In the genomic region with DNA sequence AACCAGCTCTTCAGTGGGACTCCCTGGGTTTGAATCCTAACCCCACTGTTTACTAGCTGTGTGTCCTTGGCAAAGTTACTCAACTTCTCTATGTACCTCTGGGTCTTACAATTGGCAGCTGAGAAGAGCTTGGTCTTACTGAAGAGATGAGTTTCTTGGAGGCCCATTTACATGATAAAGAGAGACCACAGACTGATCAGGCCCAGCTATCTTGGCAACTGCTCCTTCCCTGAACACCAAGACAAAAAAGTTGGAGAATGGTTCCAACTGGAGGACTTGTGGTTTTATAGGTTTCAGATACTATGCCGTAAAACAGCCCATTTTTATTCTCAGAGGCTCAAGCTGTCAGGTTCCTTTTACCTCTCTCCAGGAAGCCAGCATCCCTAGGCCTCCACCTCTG, we compare ENCODE assay signal across 20 cellular contexts. TPM values are rescaled to one million over a fixed set of nuclear protein-coding genes. Genes with fewer than 3 reads are reported as not detected.
DNase-seq lines count a peak whose midpoint lies in the region; ATAC-seq and TF ChIP-seq lines count a peak whose summit lies in the region.
"Had no signal": no experiment of that assay in that cellular context is flagged by ENCODE, and none has a peak within 500 bp of the region (broad histone marks: within the 10 kb centered on the region; RNA-seq: fewer than 3 reads in every experiment).

No MANE protein-coding gene starts in this region.

- in situ Hi-C loops in astrocyte of the spinal cord (cut with HindIII; ENCODE audit: low sequenced_read_pairs): no loop called here

- no peaks in the 10 kb centered on the region for H3K36me3 ChIP-seq in HEK293 (ENCODE audit: control insufficient read depth in 2 of 2, insufficient read depth in 1 of 2, low read length in 2 of 2)
- no peaks in the 10 kb centered on the region for H3K36me3 ChIP-seq in NT2/D1 (ENCODE audit: insufficient read depth, insufficient read length, low read length)
- H3K36me3 ChIP-seq in tibial artery: no peaks in the 10 kb centered on the region

- H3K4me3 Mint-ChIP-seq in neural crest cell: no peak overlapping the region
- H3K4me3 Mint-ChIP-seq: CD4-positive, alpha-beta T cell; GM23338; HFFc6 had no signal

- H3K4me1 ChIP-seq in HEK293 (ENCODE audit: control insufficient read depth, insufficient read depth, low read length): no peaks in the 10 kb centered on the region
- no peaks in the 10 kb centered on the region for H3K4me1 ChIP-seq in NT2/D1 (ENCODE audit: insufficient read depth, insufficient read length)
- H3K4me1 ChIP-seq in tibial artery: no peaks in the 10 kb centered on the region
- H3K4me1 ChIP-seq: A549, Caco-2 had no signal

- DNase-seq in NT2/D1 (ENCODE audit: low read depth, low spot score) (peak; percentile 43), astrocyte of the spinal cord (ENCODE audit: low read depth, low spot score) (peak; percentile 25), neural crest cell (ENCODE audit: low read depth, low spot score) (no peak), RPMI8226 (no peak), tibial artery (no peak), T-helper 1 cell (no peak)
- DNase-seq: AML-193; Caco-2; CD4-positive, alpha-beta T cell; DMS153; DMS79; GDM1; HCEC 1CT; HFFc6 had no signal

- H3K27ac ChIP-seq in HEK293 (ENCODE audit: extremely low read depth, low read depth, low read length): no peak overlapping the region
- no peak overlapping the region for H3K27ac ChIP-seq in tibial artery
- H3K27ac ChIP-seq: 22Rv1, A549, C4-2B had no signal

- H3K9me3 Mint-ChIP-seq in neural crest cell: peaks cover 2% of the 10 kb centered on the region
- H3K9me3 Mint-ChIP-seq: CD4-positive, alpha-beta T cell; GM23338 had no signal

- H3K4me3 ChIP-seq in HEK293 (ENCODE audit: low read depth, low read length): no peak overlapping the region
- H3K4me3 ChIP-seq in NT2/D1 (ENCODE audit: insufficient read length, low read depth): no peak overlapping the region
- no peak overlapping the region for H3K4me3 ChIP-seq in astrocyte of the spinal cord (ENCODE audit: low read depth, low read length)
- no peak overlapping the region for H3K4me3 ChIP-seq in tibial artery
- H3K4me3 ChIP-seq: A549, GM23338 had no signal

- no peak for ATAC-seq in HG02763 (IDR thresholded peaks at IDR 0.05; ENCODE audit: unreplicated experiment)
- ATAC-seq: A549, GM23338 had no signal

- H3K27ac Mint-ChIP-seq in neural crest cell (ENCODE audit: unreplicated experiment): peak overlapping the region; percentile 22
- H3K27ac Mint-ChIP-seq: CD4-positive, alpha-beta T cell; GM23338 had no signal

- no peak for TF ChIP-seq CTCF in HEK293 (tag by site-specific recombination; IDR thresholded peaks at IDR 0.05)
- no peak for TF ChIP-seq CTCF in astrocyte of the spinal cord (IDR thresholded peaks at IDR 0.05; ENCODE audit: low read depth, low read length)
- TF ChIP-seq CTCF in neural crest cell (conservative IDR thresholded peaks at IDR 0.05): no peak
- no peak for TF ChIP-seq CTCF in tibial artery (IDR thresholded peaks at IDR 0.05)

- no peaks in the 10 kb centered on the region for H3K27me3 Mint-ChIP-seq in neural crest cell (ENCODE audit: low read depth)
- H3K27me3 Mint-ChIP-seq: CD4-positive, alpha-beta T cell had no signal

- CTCF ChIA-PET in HEK293 (lab: Yijun Ruan, JAX): interaction anchor here (0.9 to 2.0 kb wide), 4 partner anchors 9 to 261 kb away, joined by 3 to 4 read pairs (median 3); no protein-coding TSS in a partner anchor

- H3K27me3 ChIP-seq in NT2/D1 (ENCODE audit: insufficient read depth, insufficient read length) (no peaks in the 10 kb centered on the region), tibial artery (no peaks in the 10 kb centered on the region)

- POLR2A ChIA-PET in HEK293 (lab: Yijun Ruan, JAX): no interaction called here

- no peaks in the 10 kb centered on the region for H3K9me3 ChIP-seq in HEK293 (ENCODE audit: control insufficient read depth, insufficient read depth, low read depth, low read length)
- H3K9me3 ChIP-seq in NT2/D1 (ENCODE audit: insufficient read depth, low read length): no peaks in the 10 kb centered on the region; the same call in 1 of the 2 replicates
- H3K9me3 ChIP-seq in tibial artery: no peaks in the 10 kb centered on the region
- H3K9me3 ChIP-seq: A549, Caco-2 had no signal

- no peaks in the 10 kb centered on the region for H3K36me3 Mint-ChIP-seq in neural crest cell (ENCODE audit: low read depth)

- H3K4me1 Mint-ChIP-seq in neural crest cell: peaks cover 30% of the 10 kb centered on the region

- H3K9ac ChIP-seq in NT2/D1 (ENCODE audit: insufficient read length, low read depth): no peak overlapping the region

- intact Hi-C loops in tibial artery (cut with DNase I; ENCODE audit: low total_unique reads): no loop called here

TF ChIP-seq in HEK293, 187 proteins besides CTCF, POLR2A, EP300 and RAD21:
- TF ChIP-seq ZFP41 (tag by site-specific recombination; IDR thresholded peaks at IDR 0.05; ENCODE audit: borderline replicate concordance) (no peak), ZNF155 (tag by site-specific recombination; IDR thresholded peaks at IDR 0.05) (no peak), ZNF768 (tag by site-specific recombination; IDR thresholded peaks at IDR 0.05) (0 out of 2 replicates have a peak, but pooled peaks have one; percentile 28), ZNF548 (tag by site-specific recombination; IDR thresholded peaks at IDR 0.05) (no peak)

RNA-seq across cellular contexts. Expression of a gene that starts 24.8 kb away (rescaled TPM):
- 3.8 and 4.2 TPM in 2 replicates for total RNA-seq in neural crest cell

Comparison
In these comparisons a context has a peak if more than half of its experiments do, and no peak if none do; other contexts are left out.
1. DNase-seq: peak in NT2/D1 (single experiment) and astrocyte of the spinal cord (single experiment); none in neural crest cell (single experiment), RPMI8226 (single experiment), tibial artery (0 of 2) and T-helper 1 cell (0 of 5).